ENCODE assay signal across 9 cellular contexts in genomic region chr2:165203689-165204559, GRCh38. TPM values are rescaled to one million over a fixed set of nuclear protein-coding genes. Genes with fewer than 3 reads are reported as not detected.
DNase-seq lines count a peak whose midpoint lies in the region; ATAC-seq and TF ChIP-seq lines count a peak whose summit lies in the region.
"Had no signal": no experiment of that assay in that cellular context is flagged by ENCODE, and none has a peak within 500 bp of the region (broad histone marks: within the 10 kb centered on the region; RNA-seq: fewer than 3 reads in every experiment).

SCN3A (minus strand) TSS chr2:165204050; CDS start chr2:165176394, 27,656 bp downstream.

- POLR2A ChIA-PET in HCT116 (lab: Charles Lee) = interaction anchor here (0.6 kb wide), 1 partner anchor 21 kb away, joined by 3 read pairs; no protein-coding TSS in a partner anchor

- H3K9ac ChIP-seq in HCT116 (ENCODE audit: low read length) = no peak within 1 kb of the TSS

- H4K20me1 ChIP-seq in HCT116 (ENCODE audit: insufficient read depth) (no peaks in the 10 kb centered on the region), osteoblast (ENCODE audit: insufficient read depth, low read length) (no peaks in the 10 kb centered on the region)

- RAD21 ChIA-PET in HCT116 (lab: Charles Lee; ENCODE audit: low non-redundant PET in 1 of 2, low total read pairs in 2 of 2, uncharacterized antibody in 2 of 2, unreplicated experiment in 2 of 2) = interaction anchor here in 1 of 2 experiments (0.7 to 0.8 kb wide), 2 partner anchors 211 to 262 kb away, joined by 6 to 8 read pairs; no protein-coding TSS in a partner anchor

- H3K9me2 ChIP-seq in HCT116 (ENCODE audit: insufficient read depth) = no peaks in the 10 kb centered on the region

- peak; percentile 66 to 78 (median 67); a peak in 5 of 6 replicates for TF ChIP-seq CTCF in HCT116 (IDR thresholded peaks at IDR 0.05 in 2 of 3, conservative IDR thresholded peaks at IDR 0.05 in 1 of 3; ENCODE audit: borderline replicate concordance in 1 of 3, insufficient read depth in 1 of 3, low read depth in 2 of 3, low read length in 2 of 3)
- TF ChIP-seq CTCF in osteoblast (IDR thresholded peaks at IDR 0.05; ENCODE audit: extremely low read depth, low read depth, low read length) = peak; percentile 80

- TF ChIP-seq POLR2A in HCT116 (IDR thresholded peaks at IDR 0.05; ENCODE audit: borderline replicate concordance, extremely low read depth, insufficient read depth, insufficient read length) = no peak

- no peak within 1 kb of the TSS for H3K4me2 ChIP-seq in HCT116 (ENCODE audit: low read length)
- H3K4me2 ChIP-seq in osteoblast (ENCODE audit: insufficient read depth, low read length) = no peak within 1 kb of the TSS

- H3K27me3 ChIP-seq in HCT116 (ENCODE audit: insufficient read depth, low read length) (peaks cover 36% of the 10 kb centered on the region), SJCRH30 (no peaks in the 10 kb centered on the region), osteoblast (ENCODE audit: insufficient read depth, low read length) (peaks cover 2% of the 10 kb centered on the region)
- H3K27me3 ChIP-seq: neutrophil had no signal

- no TSS peak for BruUV-seq in HCT116 (replicated peaks; lab: Mats Ljungman, UMichigan)

- H3K27me3 Mint-ChIP-seq in stimulated activated naive CD8-positive, alpha-beta T cell treated with anti-CD3 and anti-CD28 coated beads, Interleukin-15, amount 100 ng/mL, for 72 hours = peaks cover 9% of the 10 kb centered on the region
- peaks cover 1% of the 10 kb centered on the region for H3K27me3 Mint-ChIP-seq in activated T-helper 2 cell treated with anti-CD3 and anti-CD28 coated beads, Interferon-gamma antibody, Interleukin-2, Interleukin-4, amounts not matched to agents 10 μg/mL and 5 μg/mL and 100 μg/mL, durations not matched to agents 14 hours and 24 hours and 36 hours (ENCODE audit: low read depth)

- H3K4me3 Mint-ChIP-seq in stimulated activated naive CD8-positive, alpha-beta T cell treated with anti-CD3 and anti-CD28 coated beads, Interleukin-15, amount 100 ng/mL, for 72 hours = peak within 1 kb of the TSS in 1 of 2 donors; percentile 15
- H3K4me3 Mint-ChIP-seq in activated T-helper 2 cell treated with anti-CD3 and anti-CD28 coated beads, Interferon-gamma antibody, Interleukin-2, Interleukin-4, amounts not matched to agents 10 μg/mL and 5 μg/mL and 100 μg/mL, durations not matched to agents 14 hours and 24 hours and 36 hours (ENCODE audit: low read depth) = no peak within 1 kb of the TSS

- no peak within 1 kb of the TSS for H3K27ac Mint-ChIP-seq in stimulated activated naive CD8-positive, alpha-beta T cell treated with anti-CD3 and anti-CD28 coated beads, Interleukin-15, amount 100 ng/mL, for 72 hours
- H3K27ac Mint-ChIP-seq in activated T-helper 2 cell treated with anti-CD3 and anti-CD28 coated beads, Interferon-gamma antibody, Interleukin-2, Interleukin-4, amounts not matched to agents 10 μg/mL and 5 μg/mL and 100 μg/mL, durations not matched to agents 14 hours and 24 hours and 36 hours = no peak within 1 kb of the TSS

- H3K4me3 ChIP-seq in HCT116 (replicated peaks in 1 of 2; ENCODE audit: low read depth in 1 of 2, low read length in 2 of 2) = no peak within 1 kb of the TSS
- H3K4me3 ChIP-seq in SJCRH30 = peak within 1 kb of the TSS; percentile 42
- no peak within 1 kb of the TSS for H3K4me3 ChIP-seq in osteoblast (ENCODE audit: insufficient read depth, low read length)

- H3K9me3 Mint-ChIP-seq in stimulated activated naive CD8-positive, alpha-beta T cell treated with anti-CD3 and anti-CD28 coated beads, Interleukin-15, amount 100 ng/mL, for 72 hours = no peaks in the 10 kb centered on the region
- H3K9me3 Mint-ChIP-seq in activated T-helper 2 cell treated with anti-CD3 and anti-CD28 coated beads, Interferon-gamma antibody, Interleukin-2, Interleukin-4, amounts not matched to agents 10 μg/mL and 5 μg/mL and 100 μg/mL, durations not matched to agents 14 hours and 24 hours and 36 hours = no peaks in the 10 kb centered on the region

- H3K27ac ChIP-seq in HCT116 (ENCODE audit: low read depth, low read length) = no peak within 1 kb of the TSS
- H3K27ac ChIP-seq in SJCRH30 = peak within 1 kb of the TSS; percentile 53
- H3K27ac ChIP-seq in osteoblast (ENCODE audit: low read depth, low read length) = no peak within 1 kb of the TSS
- H3K27ac ChIP-seq: neutrophil had no signal

- no peaks in the 10 kb centered on the region for H3K4me1 ChIP-seq in HCT116 (ENCODE audit: control insufficient read depth in 1 of 2, insufficient read depth in 2 of 2, low read length in 2 of 2)
- peaks cover 4% of the 10 kb centered on the region; the same call in 1 of the 2 replicates for H3K4me1 ChIP-seq in SJCRH30
- no peaks in the 10 kb centered on the region for H3K4me1 ChIP-seq in osteoblast (ENCODE audit: insufficient read depth, low read length)

- H3K9me3 ChIP-seq in HCT116 (ENCODE audit: control insufficient read depth in 1 of 2, insufficient read depth in 1 of 2, low read depth in 1 of 2, low read length in 2 of 2) = no peaks in the 10 kb centered on the region
- no peaks in the 10 kb centered on the region for H3K9me3 ChIP-seq in SJCRH30 (replicated peaks)
- no peaks in the 10 kb centered on the region for H3K9me3 ChIP-seq in osteoblast (ENCODE audit: low read depth, low read length)
- H3K9me3 ChIP-seq: neutrophil had no signal

- DNase-seq in stimulated activated naive CD8-positive, alpha-beta T cell treated with anti-CD3 and anti-CD28 coated beads, Interleukin-15, Interleukin-2, amounts not matched to agents 100 U/mL and 50 U/mL, for 24 hours = peak; percentile 10
- DNase-seq in stimulated activated naive CD8-positive, alpha-beta T cell treated with anti-CD3 and anti-CD28 coated beads, Interleukin-15, amount 100 ng/mL, for 72 hours = no peak
- peak; percentile 24 for DNase-seq in HCT116 (ENCODE audit: low read depth, low spot score)
- DNase-seq in NAMALWA (ENCODE audit: low spot score) = peak; percentile 81
- peak; percentile 31 to 82 for DNase-seq in SJCRH30
- peak; percentile 59 for DNase-seq in fibroblast of peridontal ligament (ENCODE audit: extremely low read depth)
- peak; percentile 15 for DNase-seq in osteoblast (ENCODE audit: insufficient read length, low spot score, missing footprints)
- no peak for DNase-seq in activated T-helper 2 cell treated with anti-CD3 and anti-CD28 coated beads, Interferon-gamma antibody, Interleukin-2, Interleukin-4, amounts not matched to agents 10 μg/mL and 5 μg/mL and 100 μg/mL, durations not matched to agents 14 hours and 24 hours and 36 hours (ENCODE audit: low spot score)

- H3K36me3 ChIP-seq in HCT116 (ENCODE audit: control insufficient read depth in 1 of 2, insufficient read depth in 2 of 2, low read length in 2 of 2) (no peaks in the 10 kb centered on the region), SJCRH30 (no peaks in the 10 kb centered on the region), osteoblast (ENCODE audit: insufficient read depth, low read length) (no peaks in the 10 kb centered on the region)
- H3K36me3 ChIP-seq: neutrophil had no signal

- H3K79me2 ChIP-seq in HCT116 (ENCODE audit: insufficient read depth, low read length) (no peaks in the 10 kb centered on the region), osteoblast (ENCODE audit: insufficient read depth, low read length) (no peaks in the 10 kb centered on the region)

- H2AFZ ChIP-seq in HCT116 (ENCODE audit: low read depth, low read length, poor library complexity, severe bottlenecking) (peak within 1 kb of the TSS; percentile 53), osteoblast (ENCODE audit: low read length) (no peak within 1 kb of the TSS)

- ATAC-seq in stimulated activated naive CD8-positive, alpha-beta T cell treated with anti-CD3 and anti-CD28 coated beads, Interleukin-15, Interleukin-2, amounts not matched to agents 100 U/mL and 50 U/mL, for 24 hours = peak; percentile 43
- no peak for ATAC-seq in stimulated activated naive CD8-positive, alpha-beta T cell treated with anti-CD3 and anti-CD28 coated beads, Interleukin-15, amount 100 ng/mL, for 72 hours
- ATAC-seq in HCT116 = peak; percentile 63; the same call in 1 of the 2 replicates

- CTCF ChIA-PET in HCT116 (lab: Charles Lee) = interaction anchor here (0.7 to 2.3 kb wide), 25 partner anchors 8 to 466 kb away, joined by 3 to 44 read pairs (median 3); partner anchors contain the start of gene SCN2A

- peak; percentile 65 for TF ChIP-seq RAD21 in HCT116 (IDR thresholded peaks at IDR 0.05; ENCODE audit: low read depth)

- no peaks in the 10 kb centered on the region for H3K36me3 Mint-ChIP-seq in activated T-helper 2 cell treated with anti-CD3 and anti-CD28 coated beads, Interferon-gamma antibody, Interleukin-2, Interleukin-4, amounts not matched to agents 10 μg/mL and 5 μg/mL and 100 μg/mL, durations not matched to agents 14 hours and 24 hours and 36 hours (ENCODE audit: low read depth)

- H3K4me1 Mint-ChIP-seq in stimulated activated naive CD8-positive, alpha-beta T cell treated with anti-CD3 and anti-CD28 coated beads, Interleukin-15, amount 100 ng/mL, for 72 hours = no peaks in the 10 kb centered on the region
- no peaks in the 10 kb centered on the region for H3K4me1 Mint-ChIP-seq in activated T-helper 2 cell treated with anti-CD3 and anti-CD28 coated beads, Interferon-gamma antibody, Interleukin-2, Interleukin-4, amounts not matched to agents 10 μg/mL and 5 μg/mL and 100 μg/mL, durations not matched to agents 14 hours and 24 hours and 36 hours (ENCODE audit: low read depth)

- intact Hi-C loops in HCT116 (cut with micrococcal nuclease) = loop anchor here (2.0 to 5.0 kb wide), 3 partner anchors 187 to 467 kb away; no protein-coding TSS in a partner anchor
- intact Hi-C loops in activated T-helper 2 cell treated with anti-CD3 and anti-CD28 coated beads, Interferon-gamma antibody, Interleukin-2, Interleukin-4, amounts not matched to agents 10 μg/mL and 5 μg/mL and 100 μg/mL, durations not matched to agents 14 hours and 24 hours and 36 hours (cut with micrococcal nuclease) = loop anchor here (1.0 kb wide), 1 partner anchor 189 kb away; no protein-coding TSS in a partner anchor

TF ChIP-seq in HCT116, 20 proteins besides CTCF, POLR2A, EP300 and RAD21 (continues in another document):
- TF ChIP-seq SP1 (IDR thresholded peaks at IDR 0.05; ENCODE audit: low read depth) = no peak
- TF ChIP-seq ZFX (IDR thresholded peaks at IDR 0.05) = no peak
- no peak for TF ChIP-seq SIN3A (IDR thresholded peaks at IDR 0.05; ENCODE audit: low read depth)
- no peak for TF ChIP-seq EZH2phosphoT487 (IDR thresholded peaks at IDR 0.05; ENCODE audit: borderline replicate concordance)
- TF ChIP-seq SRF (IDR thresholded peaks at IDR 0.05; ENCODE audit: low read depth) = no peak
- no peak for TF ChIP-seq EZH2 (IDR thresholded peaks at IDR 0.05)
- no peak for TF ChIP-seq ZNF274 (IDR thresholded peaks at IDR 0.05; ENCODE audit: low read depth, low read length)

RNA-seq across cellular contexts. Expression of gene SCN3A, which starts in this region (rescaled TPM):
- not detected for total RNA-seq in HCT116 (2021; ENCODE audit: unreplicated experiment)
- polyA plus RNA-seq in HCT116 (2012) = 0.34 TPM in 1 of 2 replicates, not detected in the other
- total RNA-seq in SJCRH30 (2014; rRNA removed; shearing (Covaris generic)) = 6.1 and 7.7 TPM in 2 replicates
- 0.59 and 0.72 TPM in 2 replicates for total RNA-seq in osteoblast
- 0.05 TPM in 1 of 2 replicates, not detected in the other for total RNA-seq in activated T-helper 2 cell treated with anti-CD3 and anti-CD28 coated beads, Interferon-gamma antibody, Interleukin-2, Interleukin-4, amounts not matched to agents 10 μg/mL and 5 μg/mL and 100 μg/mL, durations not matched to agents 14 hours and 24 hours and 36 hours

Comparison
In these comparisons a context has a peak if more than half of its experiments do, and no peak if none do; other contexts are left out.
1. DNase-seq: peak in stimulated activated naive CD8-positive, alpha-beta T cell treated with anti-CD3 and anti-CD28 coated beads, Interleukin-15, Interleukin-2, amounts not matched to agents 100 U/mL and 50 U/mL, for 24 hours (single experiment), NAMALWA (single experiment), SJCRH30 (2 of 2) and fibroblast of peridontal ligament (single experiment); none in stimulated activated naive CD8-positive, alpha-beta T cell treated with anti-CD3 and anti-CD28 coated beads, Interleukin-15, amount 100 ng/mL, for 72 hours (0 of 2) and activated T-helper 2 cell treated with anti-CD3 and anti-CD28 coated beads, Interferon-gamma antibody, Interleukin-2, Interleukin-4, amounts not matched to agents 10 μg/mL and 5 μg/mL and 100 μg/mL, durations not matched to agents 14 hours and 24 hours and 36 hours (single experiment).
2. Peak in DNase-seq and ATAC-seq in HCT116; RNA of the gene not detected or under 1 TPM.
3. Peak in DNase-seq in osteoblast; RNA of the gene not detected or under 1 TPM.